Comparison of ENCODE assay signal across 8 cellular contexts in the genomic region with DNA sequence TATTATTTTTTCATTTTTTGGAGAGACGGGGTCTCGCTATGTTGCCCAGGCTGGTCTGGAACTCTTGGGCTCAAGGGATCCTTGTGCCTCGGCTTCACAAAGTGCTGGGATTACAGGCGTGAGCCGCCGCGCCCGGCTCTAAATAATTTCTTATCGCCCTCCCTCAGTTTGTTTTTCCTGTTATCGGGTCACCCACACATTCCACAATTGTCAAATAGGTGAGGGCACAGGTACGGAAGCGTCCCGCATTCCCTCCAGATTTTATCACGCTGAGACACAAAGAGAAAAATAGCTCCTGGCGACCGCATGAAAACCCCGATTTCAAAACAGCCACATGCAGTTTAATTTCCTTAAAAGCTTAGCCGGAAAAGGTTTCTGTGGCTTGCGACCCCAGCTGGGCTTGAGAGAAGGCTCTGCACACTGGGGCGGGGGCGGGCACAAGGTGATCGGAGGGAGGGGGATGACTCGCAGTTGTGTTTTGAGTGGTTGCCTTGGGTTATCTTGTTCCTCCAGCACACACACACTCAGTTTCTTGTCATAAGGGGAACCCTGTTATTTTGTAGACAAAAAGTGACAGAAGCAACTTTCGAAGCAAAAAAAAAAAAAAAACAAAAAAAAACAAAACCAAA. TPM values are rescaled to one million over a fixed set of nuclear protein-coding genes. Genes with fewer than 3 reads are reported as not detected.
DNase-seq lines count a peak whose midpoint lies in the region; ATAC-seq and TF ChIP-seq lines count a peak whose summit lies in the region.

No MANE protein-coding gene starts in this region.

- H3F3A ChIP-seq in neural cell (ENCODE audit: insufficient read depth, low read length, poor library complexity, severe bottlenecking) = no peaks in the 10 kb centered on the region

- BruUV-seq in HCT116 (replicated peaks; lab: Mats Ljungman, UMichigan) = no TSS peak

- TF ChIP-seq RAD21 in HCT116 (IDR thresholded peaks at IDR 0.05; ENCODE audit: low read depth) = no peak
- TF ChIP-seq RAD21 in neural cell (conservative IDR thresholded peaks at IDR 0.05) = no peak

- H4K20me1 ChIP-seq in HCT116 (ENCODE audit: insufficient read depth) = no peaks in the 10 kb centered on the region
- no peaks in the 10 kb centered on the region for H4K20me1 ChIP-seq in neural cell (ENCODE audit: insufficient read depth)

- no peaks in the 10 kb centered on the region for H3K9me2 ChIP-seq in HCT116 (ENCODE audit: insufficient read depth)
- H3K9me2 ChIP-seq in neural cell (ENCODE audit: insufficient read depth, low read length) = no peaks in the 10 kb centered on the region

- RAD21 ChIA-PET in HCT116 (lab: Charles Lee; ENCODE audit: low non-redundant PET in 1 of 2, low total read pairs in 2 of 2, uncharacterized antibody in 2 of 2, unreplicated experiment in 2 of 2) = no interaction called here

- H2AFZ ChIP-seq in HCT116 (ENCODE audit: low read depth, low read length, poor library complexity, severe bottlenecking) (peak overlapping the region; percentile 94), neural cell (ENCODE audit: low read depth, low read length) (no peak overlapping the region)

- peak overlapping the region; percentile 99 for H3K4me2 ChIP-seq in HCT116 (ENCODE audit: low read length)
- peak overlapping the region; percentile 38 for H3K4me2 ChIP-seq in neural cell (ENCODE audit: low read length)

- CTCF ChIA-PET in HCT116 (lab: Charles Lee) = interaction anchor here (0.5 to 1.0 kb wide), 3 partner anchors 13 to 515 kb away, joined by 3 to 4 read pairs (median 4); no protein-coding TSS in a partner anchor

- H3K27ac ChIP-seq in HCT116 (ENCODE audit: low read depth, low read length) = no peak overlapping the region; the same call in 1 of the 2 replicates
- no peak overlapping the region for H3K27ac ChIP-seq in neural cell (ENCODE audit: low read length)
- peak overlapping the region; percentile 11 for H3K27ac ChIP-seq in stomach smooth muscle (ENCODE audit: low read length)

- POLR2A ChIA-PET in HCT116 (lab: Charles Lee) = interaction anchor here (0.7 kb wide), 1 partner anchor 76 kb away, joined by 4 read pairs; no protein-coding TSS in a partner anchor

- H3K4me3 ChIP-seq in HCT116 (replicated peaks in 1 of 2; ENCODE audit: low read depth in 1 of 2, low read length in 2 of 2) (peak overlapping the region; percentile 52 to 66), epithelial cell of esophagus (ENCODE audit: low read length) (peak overlapping the region; percentile 36), neural cell (ENCODE audit: low read length) (peak overlapping the region; percentile 79), stomach smooth muscle (ENCODE audit: low read length in 2 of 2) (peak overlapping the region; percentile 63 to 73)

- peak; percentile 87 for DNase-seq in GF-D8 (lab: John Stamatoyannopoulos, UW)
- no peak for DNase-seq in HCT116 (ENCODE audit: low read depth, low spot score)
- DNase-seq in MV-4-11 (lab: John Stamatoyannopoulos, UW) = peak; percentile 97
- peak; percentile 50 to 58 for DNase-seq in activated CD8-positive, alpha-beta memory T cell treated with anti-CD3 and anti-CD28 coated beads for 1 hour (ENCODE audit: extremely low read depth in 1 of 2, low read depth in 1 of 2)
- DNase-seq in epithelial cell of esophagus (ENCODE audit: low read depth) = peak; percentile 7
- no peak for DNase-seq in NCI-H1417 (lab: John Stamatoyannopoulos, UW)

- H3K36me3 ChIP-seq in HCT116 (ENCODE audit: control insufficient read depth in 1 of 2, insufficient read depth in 2 of 2, low read length in 2 of 2) = no peaks in the 10 kb centered on the region
- no peaks in the 10 kb centered on the region for H3K36me3 ChIP-seq in neural cell (ENCODE audit: insufficient read depth, low read length)
- no peaks in the 10 kb centered on the region for H3K36me3 ChIP-seq in stomach smooth muscle (ENCODE audit: control insufficient read depth in 2 of 2, insufficient read depth in 2 of 2, low read length in 2 of 2)

- intact Hi-C loops in HCT116 (cut with micrococcal nuclease) = loop anchor here (2.0 kb wide), 1 partner anchor 142 kb away; no protein-coding TSS in a partner anchor

- H3K79me2 ChIP-seq in HCT116 (ENCODE audit: insufficient read depth, low read length) (no peaks in the 10 kb centered on the region), neural cell (replicated peaks; ENCODE audit: insufficient read depth, low read length) (no peaks in the 10 kb centered on the region)

- TF ChIP-seq CTCF in HCT116 (IDR thresholded peaks at IDR 0.05 in 2 of 3, conservative IDR thresholded peaks at IDR 0.05 in 1 of 3; ENCODE audit: borderline replicate concordance in 1 of 3, insufficient read depth in 1 of 3, low read depth in 2 of 3, low read length in 2 of 3) (no peak), epithelial cell of esophagus (IDR thresholded peaks at IDR 0.05; ENCODE audit: insufficient read depth, low read depth, low read length, missing control alignments) (no peak), neural cell (IDR thresholded peaks at IDR 0.05; ENCODE audit: poor library complexity, severe bottlenecking) (no peak)

- H3K9ac ChIP-seq in HCT116 (ENCODE audit: low read length) (peak overlapping the region; percentile 41), neural cell (ENCODE audit: low read length) (no peak overlapping the region), stomach smooth muscle (ENCODE audit: low read length in 2 of 2) (peak overlapping the region; percentile 29 to 42)

- H3K9me3 ChIP-seq in HCT116 (ENCODE audit: control insufficient read depth in 1 of 2, insufficient read depth in 1 of 2, low read depth in 1 of 2, low read length in 2 of 2) = no peaks in the 10 kb centered on the region
- H3K9me3 ChIP-seq in neural cell (ENCODE audit: low read length) = no peaks in the 10 kb centered on the region
- H3K9me3 ChIP-seq in stomach smooth muscle (ENCODE audit: control insufficient read depth in 2 of 2, low read length in 2 of 2) = no peaks in the 10 kb centered on the region

- no peak for TF ChIP-seq POLR2A in HCT116 (IDR thresholded peaks at IDR 0.05; ENCODE audit: borderline replicate concordance, extremely low read depth, insufficient read depth, insufficient read length)

- TF ChIP-seq EP300 in neural cell (conservative IDR thresholded peaks at IDR 0.05; ENCODE audit: poor library complexity, severe bottlenecking) = no peak

- H3K27me3 ChIP-seq in HCT116 (ENCODE audit: insufficient read depth, low read length) = peaks cover 14% of the 10 kb centered on the region; the same call in 1 of the 2 replicates
- H3K27me3 ChIP-seq in neural cell (ENCODE audit: insufficient read depth, low read depth, low read length) = peaks cover 17% of the 10 kb centered on the region
- H3K27me3 ChIP-seq in stomach smooth muscle (ENCODE audit: control insufficient read depth in 1 of 2, insufficient read depth in 2 of 2, low read length in 2 of 2) = peaks cover 2 to 11% of the 10 kb centered on the region in 2 donors

- H3K4me1 ChIP-seq in HCT116 (ENCODE audit: control insufficient read depth in 1 of 2, insufficient read depth in 2 of 2, low read length in 2 of 2) (peaks cover 5 to 19% of the 10 kb centered on the region in 2 experiments; a peak in 2 of 4 replicates), stomach smooth muscle (ENCODE audit: control insufficient read depth, insufficient read depth, low read length) (peaks cover 8% of the 10 kb centered on the region)

- ATAC-seq in HCT116 = peak; percentile 28; the same call in 1 of the 2 replicates

TF ChIP-seq in HCT116, 20 proteins besides CTCF, POLR2A, EP300 and RAD21:
- TF ChIP-seq SIN3A (IDR thresholded peaks at IDR 0.05; ENCODE audit: low read depth) = no peak
- TF ChIP-seq ZFX (IDR thresholded peaks at IDR 0.05) = no peak
- TF ChIP-seq SP1 (IDR thresholded peaks at IDR 0.05; ENCODE audit: low read depth) = no peak
- no peak for TF ChIP-seq POLR2AphosphoS5 (IDR thresholded peaks at IDR 0.05; ENCODE audit: low read depth, low read length)
- TF ChIP-seq, protein P1, sequence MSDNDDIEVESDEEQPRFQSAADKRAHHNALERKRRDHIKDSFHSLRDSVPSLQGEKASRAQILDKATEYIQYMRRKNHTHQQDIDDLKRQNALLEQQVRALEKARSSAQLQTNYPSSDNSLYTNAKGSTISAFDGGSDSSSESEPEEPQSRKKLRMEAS (IDR thresholded peaks at IDR 0.05) = no peak
- no peak for TF ChIP-seq SRF (IDR thresholded peaks at IDR 0.05; ENCODE audit: low read depth)

TF ChIP-seq in neural cell, 6 proteins besides CTCF, POLR2A, EP300 and RAD21:
- TF ChIP-seq, protein P2, sequence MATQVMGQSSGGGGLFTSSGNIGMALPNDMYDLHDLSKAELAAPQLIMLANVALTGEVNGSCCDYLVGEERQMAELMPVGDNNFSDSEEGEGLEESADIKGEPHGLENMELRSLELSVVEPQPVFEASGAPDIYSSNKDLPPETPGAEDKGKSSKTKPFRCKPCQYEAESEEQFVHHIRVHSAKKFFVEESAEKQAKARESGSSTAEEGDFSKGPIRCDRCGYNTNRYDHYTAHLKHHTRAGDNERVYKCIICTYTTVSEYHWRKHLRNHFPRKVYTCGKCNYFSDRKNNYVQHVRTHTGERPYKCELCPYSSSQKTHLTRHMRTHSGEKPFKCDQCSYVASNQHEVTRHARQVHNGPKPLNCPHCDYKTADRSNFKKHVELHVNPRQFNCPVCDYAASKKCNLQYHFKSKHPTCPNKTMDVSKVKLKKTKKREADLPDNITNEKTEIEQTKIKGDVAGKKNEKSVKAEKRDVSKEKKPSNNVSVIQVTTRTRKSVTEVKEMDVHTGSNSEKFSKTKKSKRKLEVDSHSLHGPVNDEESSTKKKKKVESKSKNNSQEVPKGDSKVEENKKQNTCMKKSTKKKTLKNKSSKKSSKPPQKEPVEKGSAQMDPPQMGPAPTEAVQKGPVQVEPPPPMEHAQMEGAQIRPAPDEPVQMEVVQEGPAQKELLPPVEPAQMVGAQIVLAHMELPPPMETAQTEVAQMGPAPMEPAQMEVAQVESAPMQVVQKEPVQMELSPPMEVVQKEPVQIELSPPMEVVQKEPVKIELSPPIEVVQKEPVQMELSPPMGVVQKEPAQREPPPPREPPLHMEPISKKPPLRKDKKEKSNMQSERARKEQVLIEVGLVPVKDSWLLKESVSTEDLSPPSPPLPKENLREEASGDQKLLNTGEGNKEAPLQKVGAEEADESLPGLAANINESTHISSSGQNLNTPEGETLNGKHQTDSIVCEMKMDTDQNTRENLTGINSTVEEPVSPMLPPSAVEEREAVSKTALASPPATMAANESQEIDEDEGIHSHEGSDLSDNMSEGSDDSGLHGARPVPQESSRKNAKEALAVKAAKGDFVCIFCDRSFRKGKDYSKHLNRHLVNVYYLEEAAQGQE (IDR thresholded peaks at IDR 0.05; ENCODE audit: borderline replicate concordance) = no peak
- no peak for TF ChIP-seq POLR2AphosphoS5 (IDR thresholded peaks at IDR 0.05)
- TF ChIP-seq EZH2 (IDR thresholded peaks at IDR 0.05; ENCODE audit: borderline replicate concordance, insufficient read depth, low read length, poor library complexity, severe bottlenecking) = no peak
- no peak for TF ChIP-seq TAF1 (IDR thresholded peaks at IDR 0.05; ENCODE audit: low read depth)
- no peak for TF ChIP-seq MXI1 (conservative IDR thresholded peaks at IDR 0.05; ENCODE audit: poor library complexity, severe bottlenecking)
- TF ChIP-seq SMC3 (conservative IDR thresholded peaks at IDR 0.05; ENCODE audit: poor library complexity) = no peak
TF ChIP-seq in neural cell: peak in this region for 0.

RNA-seq across cellular contexts. Expression of a gene that starts 0.7 kb away (rescaled TPM):
- 2.0 TPM for total RNA-seq in HCT116 (2021; ENCODE audit: unreplicated experiment)
- polyA plus RNA-seq in HCT116 (2012) = 0.60 and 0.99 TPM in 2 replicates
- 4.0 and 5.2 TPM in 2 replicates for polyA plus RNA-seq in neural cell
- polyA minus RNA-seq in neural cell = 1.9 and 2.4 TPM in 2 replicates

Comparison
In these comparisons a context has a peak if more than half of its experiments do, and no peak if none do; other contexts are left out.
1. DNase-seq: peak in GF-D8 (single experiment), MV-4-11 (single experiment), activated CD8-positive, alpha-beta memory T cell treated with anti-CD3 and anti-CD28 coated beads for 1 hour (2 of 2) and epithelial cell of esophagus (single experiment); none in HCT116 (single experiment) and NCI-H1417 (0 of 3).
2. Peak in every context shown above with its lines, with median percentiles within 50 percentile points of each other: H3K4me3 ChIP-seq.